In the genomic region with DNA sequence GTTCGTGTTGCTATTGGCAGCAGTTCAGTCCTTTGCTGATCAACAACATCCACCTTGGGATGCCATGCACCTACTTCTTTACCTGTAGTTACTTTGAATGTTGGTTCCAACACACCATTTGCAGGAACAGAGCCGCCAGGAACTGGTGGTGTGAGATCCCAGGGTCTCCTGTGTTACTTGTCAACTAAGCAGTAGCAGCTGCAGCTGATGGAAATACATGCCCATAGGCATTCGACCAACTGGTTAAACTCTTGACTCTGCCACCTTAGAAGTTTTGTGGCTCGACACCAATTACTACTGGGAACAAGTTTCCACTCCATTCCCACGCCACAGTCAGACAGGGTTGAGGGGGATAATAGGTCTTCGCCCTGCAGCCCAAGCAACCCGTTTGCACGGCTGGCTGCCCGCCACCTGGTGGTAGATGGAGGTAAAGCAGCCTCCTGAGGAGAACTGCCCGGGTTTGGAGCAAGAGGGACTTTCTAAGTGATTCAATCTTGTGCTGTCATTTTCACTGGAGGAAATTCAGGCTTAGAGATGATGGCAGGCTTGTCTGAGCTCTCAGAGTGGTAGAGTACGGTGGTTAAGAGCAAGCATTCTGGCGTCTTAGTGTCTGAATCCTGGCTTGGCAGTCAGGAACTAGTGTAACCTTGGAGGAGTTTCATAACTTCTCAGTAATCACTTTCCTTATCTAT, we compare ENCODE assay signal across 8 cellular contexts.
DNase-seq lines count a peak whose midpoint lies in the region; ATAC-seq, FAIRE-seq and TF ChIP-seq lines count a peak whose summit lies in the region.

No MANE protein-coding gene starts in this region.

- TF ChIP-seq EP300 in tibial nerve (IDR thresholded peaks at IDR 0.05), result no peak

- peak; percentile 57 for ATAC-seq in GM19395 (IDR thresholded peaks at IDR 0.05; ENCODE audit: unreplicated experiment)

- FAIRE-seq in HTR-8/SVneo (lab: Jason Lieb, UNC), result peak; percentile 89

- H3K36me3 ChIP-seq in parathyroid adenoma (ENCODE audit: control insufficient read depth, insufficient read depth, low read length), result no peaks in the 10 kb centered on the region
- no peaks in the 10 kb centered on the region for H3K36me3 ChIP-seq in tibial nerve

- TF ChIP-seq POLR2A in tibial nerve (IDR thresholded peaks at IDR 0.05), result no peak

- peak; percentile 67 for DNase-seq in COLO668 (lab: John Stamatoyannopoulos, UW; ENCODE audit: unreplicated experiment)
- DNase-seq in HTR-8/SVneo (ENCODE audit: insufficient read length, low spot score), result peak; percentile 74
- peak; percentile 60 for DNase-seq in SK-N-DZ (ENCODE audit: low spot score)
- peak; percentile 88 for DNase-seq in activated naive CD4-positive, alpha-beta T cell treated with Interleukin-2 at 50 U/mL for 16 hours
- DNase-seq in globus pallidus (ENCODE audit: low spot score), result peak; percentile 79
- DNase-seq in tibial nerve (ENCODE audit: low spot score in 2 of 2), result peak; percentile 57 to 83

- H3K27ac ChIP-seq in parathyroid adenoma, result no peak overlapping the region
- peak overlapping the region in 2 of 4 donors; percentile 33 to 85 for H3K27ac ChIP-seq in tibial nerve

- H3K9me3 ChIP-seq in parathyroid adenoma (ENCODE audit: control insufficient read depth, low read length) (no peaks in the 10 kb centered on the region), tibial nerve (no peaks in the 10 kb centered on the region)

- H3K4me1 ChIP-seq in parathyroid adenoma (peaks cover 3% of the 10 kb centered on the region), tibial nerve (peaks cover 0 to 66% (median 34%) of the 10 kb centered on the region in 4 donors)

- H3K4me3 ChIP-seq in parathyroid adenoma (ENCODE audit: low read depth, low read length) (no peak overlapping the region), tibial nerve (no peak overlapping the region)

- no peak overlapping the region for H3K9ac ChIP-seq in parathyroid adenoma

- TF ChIP-seq CTCF in parathyroid adenoma (IDR thresholded peaks at IDR 0.05) (peak; percentile 86), tibial nerve (IDR thresholded peaks at IDR 0.05) (peak; percentile 88 to 95 (median 92))

- 21% methylated on average over 12 of the region's 12 CpGs for WGBS in tibial nerve, 2 donors

- no peaks in the 10 kb centered on the region for H3K79me2 ChIP-seq in parathyroid adenoma

- H2AFZ ChIP-seq in parathyroid adenoma, result peak overlapping the region; percentile 50

- H3K4me2 ChIP-seq in parathyroid adenoma (ENCODE audit: low read length), result peak overlapping the region; percentile 18

- H3K27me3 ChIP-seq in parathyroid adenoma (ENCODE audit: control insufficient read depth, insufficient read depth, low read length) (no peaks in the 10 kb centered on the region), tibial nerve (no peaks in the 10 kb centered on the region)
